Comparison of ENCODE assay signal across 18 cellular contexts in the genomic region with DNA sequence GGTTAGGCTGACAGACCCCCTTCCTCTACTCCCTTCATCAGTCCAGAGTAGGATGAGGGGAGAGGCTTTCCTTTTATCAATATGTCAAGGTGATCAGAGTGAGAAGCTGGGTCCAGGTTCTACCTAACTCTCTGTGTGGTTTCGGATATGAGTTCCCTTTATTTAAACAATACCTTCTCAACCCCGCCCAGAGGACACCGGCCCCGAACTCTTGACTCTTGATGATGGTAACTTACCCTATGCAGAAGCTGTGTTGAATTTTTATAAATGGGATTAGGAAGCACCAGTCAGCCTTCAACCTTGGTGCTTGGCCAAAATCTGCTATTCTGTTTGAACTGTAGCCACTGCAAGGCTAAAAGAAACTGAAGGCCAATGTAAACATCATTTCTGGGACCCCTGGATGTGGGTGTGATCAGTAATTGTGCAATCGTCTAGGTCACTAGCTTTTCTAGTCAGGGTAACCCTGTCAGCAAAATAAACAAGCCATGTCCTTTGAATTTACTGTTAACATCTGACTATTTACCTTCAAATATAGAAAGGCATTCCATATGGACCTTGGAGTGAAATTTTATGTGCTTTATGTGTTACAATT.
"Had no signal": no experiment of that assay in that cellular context is flagged by ENCODE, and none has a peak within 500 bp of the region (broad histone marks: within the 10 kb centered on the region; RNA-seq: fewer than 3 reads in every experiment).

No MANE protein-coding gene starts in this region.

- H3K4me3 ChIP-seq: left ventricle myocardium inferior, skin epidermis, tibial nerve had no signal

- DNase-seq: activated CD4-positive, alpha-beta T cell treated with anti-CD3 and anti-CD28 coated beads, Interleukin-2, amount 10 ng/mL, durations not matched to agents 7 days and 5 days; activated CD8-positive, alpha-beta memory T cell treated with anti-CD3 and anti-CD28 coated beads for 24 hours; activated naive CD8-positive, alpha-beta T cell treated with anti-CD3 and anti-CD28 coated beads for 36 hours; amygdala; central memory CD4-positive, alpha-beta T cell; cortex of kidney; effector CD8-positive, alpha-beta T cell; islet precursor cell; left ventricle myocardium inferior; nucleus accumbens; posterior cingulate gyrus; retina; stimulated activated CD4-positive, alpha-beta T cell treated with anti-CD3 and anti-CD28 coated beads, Interleukin-15, amount 100 ng/mL, for 24 hours; stimulated activated CD4-positive, alpha-beta T cell treated with anti-CD3 and anti-CD28 coated beads, Interleukin-4, amount 100 ng/mL, for 1 hour; stimulated activated naive CD4-positive, alpha-beta T cell; substantia nigra had no signal
